17 cellular contexts compared by ENCODE assay signal in genomic region chr6:30364591-30364990, GRCh38. TPM values are rescaled to one million over a fixed set of nuclear protein-coding genes. Genes with fewer than 3 reads are reported as not detected.
DNase-seq lines count a peak whose midpoint lies in the region; ATAC-seq and TF ChIP-seq lines count a peak whose summit lies in the region.
"Had no signal": no experiment of that assay in that cellular context is flagged by ENCODE, and none has a peak within 500 bp of the region (broad histone marks: within the 10 kb centered on the region; RNA-seq: fewer than 3 reads in every experiment).

No MANE protein-coding gene starts in this region.

- H2AFZ ChIP-seq in MM.1S (ENCODE audit: low read length) (no peak overlapping the region), mammary epithelial cell (ENCODE audit: low read depth, low read length) (no peak overlapping the region)

- no peaks in the 10 kb centered on the region for H3K9me3 ChIP-seq in MM.1S (replicated peaks; ENCODE audit: insufficient read depth, low read length)
- H3K9me3 ChIP-seq in mammary epithelial cell (replicated peaks; ENCODE audit: insufficient read depth, low read length) = no peaks in the 10 kb centered on the region

- no peak overlapping the region for H3K4me2 ChIP-seq in MM.1S (ENCODE audit: low read depth, low read length)
- H3K4me2 ChIP-seq in mammary epithelial cell (ENCODE audit: insufficient read depth, low read depth, low read length) = no peak overlapping the region
- H3K4me2 ChIP-seq: BLaER1 had no signal

- intact Hi-C loops in mammary epithelial cell (cut with micrococcal nuclease) = no loop called here

- H3K36me3 ChIP-seq in MM.1S (replicated peaks; ENCODE audit: insufficient read depth, low read length) = no peaks in the 10 kb centered on the region
- no peaks in the 10 kb centered on the region for H3K36me3 ChIP-seq in mammary epithelial cell (ENCODE audit: insufficient read depth, low read length)
- H3K36me3 ChIP-seq: BLaER1, right atrium auricular region had no signal

- in situ Hi-C loops in mammary epithelial cell (cut with MboI; ENCODE audit: low sequenced_read_pairs in 2 of 2) = no loop called here

- no peak overlapping the region for H3K4me3 Mint-ChIP-seq in stimulated activated naive CD8-positive, alpha-beta T cell treated with anti-CD3 and anti-CD28 coated beads, Interleukin-15, amount 100 ng/mL, for 72 hours
- H3K4me3 Mint-ChIP-seq: brain; naive thymus-derived CD4-positive, alpha-beta T cell; T-helper 2 cell treated with Interferon-gamma antibody and Interleukin-4, amounts not matched to agents 5 μg/mL and 100 μg/mL, for 36 hours had no signal

- H3K27ac Mint-ChIP-seq in stimulated activated naive CD8-positive, alpha-beta T cell treated with anti-CD3 and anti-CD28 coated beads, Interleukin-15, amount 100 ng/mL, for 72 hours = no peak overlapping the region
- H3K27ac Mint-ChIP-seq: brain; T-helper 2 cell treated with Interferon-gamma antibody and Interleukin-4, amounts not matched to agents 5 μg/mL and 100 μg/mL, for 36 hours had no signal

- H3K9me2 ChIP-seq in MM.1S (replicated peaks; ENCODE audit: insufficient read depth, low read length) = no peaks in the 10 kb centered on the region

- H3F3A ChIP-seq in MM.1S (ENCODE audit: insufficient read depth, low read length) = no peaks in the 10 kb centered on the region

- H4K20me1 ChIP-seq in MM.1S (ENCODE audit: insufficient read depth, low read length) (no peaks in the 10 kb centered on the region), mammary epithelial cell (ENCODE audit: insufficient read depth, low read length) (no peaks in the 10 kb centered on the region)
- H4K20me1 ChIP-seq: BLaER1 had no signal

- H3K9me3 Mint-ChIP-seq in stimulated activated naive CD8-positive, alpha-beta T cell treated with anti-CD3 and anti-CD28 coated beads, Interleukin-15, amount 100 ng/mL, for 72 hours = no peaks in the 10 kb centered on the region
- H3K9me3 Mint-ChIP-seq: T-helper 2 cell treated with Interferon-gamma antibody and Interleukin-4, amounts not matched to agents 5 μg/mL and 100 μg/mL, for 36 hours had no signal

- no TSS peak for BruUV-seq in mammary epithelial cell (replicated peaks; lab: Mats Ljungman, UMichigan)

- no peak for DNase-seq in stimulated activated naive CD8-positive, alpha-beta T cell treated with anti-CD3 and anti-CD28 coated beads, Interleukin-15, amount 100 ng/mL, for 72 hours
- DNase-seq in stimulated activated naive CD8-positive, alpha-beta T cell treated with anti-CD3 and anti-CD28 coated beads, Interleukin-15, Interleukin-2, amounts not matched to agents 100 U/mL and 50 U/mL, for 24 hours = no peak
- DNase-seq in MM.1S (no peak), mammary epithelial cell (no peak), LoVo (ENCODE audit: low spot score) (no peak), NCI-H524 (lab: John Stamatoyannopoulos, UW) (no peak), Ammon's horn (ENCODE audit: low spot score) (no peak)
- DNase-seq: activated gamma-delta T cell; effector CD4-positive, alpha-beta T cell; naive thymus-derived CD4-positive, alpha-beta T cell; NCI-H187; stimulated activated naive CD4-positive, alpha-beta T cell treated with Interleukin-2 at 50 U/mL for 16 hours had no signal

- WGBS in mammary epithelial cell (ENCODE audit: low coverage, missing lambda C conversion rate) = 80% methylated on average over 1 of the region's 2 CpGs

- dilution Hi-C loops in mammary epithelial cell (cut with HindIII; ENCODE audit: low sequenced_read_pairs) = no loop called here

- peak; percentile 48 for ATAC-seq in stimulated activated naive CD8-positive, alpha-beta T cell treated with anti-CD3 and anti-CD28 coated beads, Interleukin-15, amount 100 ng/mL, for 72 hours
- ATAC-seq in stimulated activated naive CD8-positive, alpha-beta T cell treated with anti-CD3 and anti-CD28 coated beads, Interleukin-15, Interleukin-2, amounts not matched to agents 100 U/mL and 50 U/mL, for 24 hours = no peak
- no peak for ATAC-seq in GM21528 (IDR thresholded peaks at IDR 0.05; ENCODE audit: low FRiP score, unreplicated experiment)
- ATAC-seq: naive thymus-derived CD4-positive, alpha-beta T cell had no signal

- CTCF ChIA-PET in mammary epithelial cell (lab: Charles Lee; ENCODE audit: low non-redundant PET) = no interaction called here

- peak; percentile 37 for TF ChIP-seq CTCF in MM.1S (IDR thresholded peaks at IDR 0.05; ENCODE audit: low read length)
- TF ChIP-seq CTCF in mammary epithelial cell (conservative IDR thresholded peaks at IDR 0.05 in 1 of 2, IDR thresholded peaks at IDR 0.05 in 1 of 2; ENCODE audit: extremely low read depth in 1 of 2, insufficient read depth in 1 of 2, low read depth in 1 of 2, low read length in 2 of 2) = peak; percentile 15 to 47

- H3K4me1 Mint-ChIP-seq in stimulated activated naive CD8-positive, alpha-beta T cell treated with anti-CD3 and anti-CD28 coated beads, Interleukin-15, amount 100 ng/mL, for 72 hours = no peaks in the 10 kb centered on the region
- H3K4me1 Mint-ChIP-seq: brain; naive thymus-derived CD4-positive, alpha-beta T cell had no signal

- H3K27me3 Mint-ChIP-seq in stimulated activated naive CD8-positive, alpha-beta T cell treated with anti-CD3 and anti-CD28 coated beads, Interleukin-15, amount 100 ng/mL, for 72 hours = peaks cover 65% of the 10 kb centered on the region

- no peak overlapping the region for H3K9ac ChIP-seq in MM.1S (ENCODE audit: low read length)
- no peak overlapping the region for H3K9ac ChIP-seq in mammary epithelial cell (ENCODE audit: insufficient read depth, low read length)
- H3K9ac ChIP-seq: BLaER1 had no signal

- peaks cover 15% of the 10 kb centered on the region for H3K27me3 ChIP-seq in MM.1S (replicated peaks; ENCODE audit: insufficient read depth, low read length)
- H3K27me3 ChIP-seq in mammary epithelial cell (ENCODE audit: insufficient read depth, low read length) = peaks cover 22% of the 10 kb centered on the region
- H3K27me3 ChIP-seq: BLaER1 had no signal

- H3K79me2 ChIP-seq in MM.1S (ENCODE audit: low read length) (no peaks in the 10 kb centered on the region), mammary epithelial cell (ENCODE audit: insufficient read depth, low read length) (no peaks in the 10 kb centered on the region)

- H3K4me3 ChIP-seq in MM.1S (ENCODE audit: low read length) (no peak overlapping the region), mammary epithelial cell (replicated peaks in 1 of 3; ENCODE audit: insufficient read depth in 1 of 3, low read depth in 2 of 3, low read length in 3 of 3) (no peak overlapping the region)
- H3K4me3 ChIP-seq: BLaER1, right atrium auricular region had no signal

- H3K4me1 ChIP-seq in MM.1S (ENCODE audit: low read length) (no peaks in the 10 kb centered on the region), mammary epithelial cell (ENCODE audit: insufficient read depth, low read length) (no peaks in the 10 kb centered on the region)
- H3K4me1 ChIP-seq: BLaER1, right atrium auricular region had no signal

- H3K27ac ChIP-seq in MM.1S (ENCODE audit: low read length) = no peak overlapping the region
- H3K27ac ChIP-seq in mammary epithelial cell (ENCODE audit: insufficient read depth, low read depth, low read length) = no peak overlapping the region
- H3K27ac ChIP-seq: BLaER1, right atrium auricular region had no signal

RNA-seq across cellular contexts. Expression of gene RPP21, which starts 19.6 kb away (rescaled TPM):
- 10 to 100 TPM; 19.0 to 41.3 TPM for total RNA-seq in mammary epithelial cell
- 45.2 TPM for polyA plus RNA-seq in mammary epithelial cell
- 9.0 TPM for polyA minus RNA-seq in mammary epithelial cell

RNA-seq across cellular contexts. Expression of gene TRIM39, which starts 37.9 kb away (rescaled TPM):
- 10 to 100 TPM; 13.3 to 14.0 TPM for total RNA-seq in mammary epithelial cell
- 7.4 TPM for polyA plus RNA-seq in mammary epithelial cell
- polyA minus RNA-seq in mammary epithelial cell = 48.3 TPM
